3 cellular contexts compared by ENCODE assay signal in the genomic region with DNA sequence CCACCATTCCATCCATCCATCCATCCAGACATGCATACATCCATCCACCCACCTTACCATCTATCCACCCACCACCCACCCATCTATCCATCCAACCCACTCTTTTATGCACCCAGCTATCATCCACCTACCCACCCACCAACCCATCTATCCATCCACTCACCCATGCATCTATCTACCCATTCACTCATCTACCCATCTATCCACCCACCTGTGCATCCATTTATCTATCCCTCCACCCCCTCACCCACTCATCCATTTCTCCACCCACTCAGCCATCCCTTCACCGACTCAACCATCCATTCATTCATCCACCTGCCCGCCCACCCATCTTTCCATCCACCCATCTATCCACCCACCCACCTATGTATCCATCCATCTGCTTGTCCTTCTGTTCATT.
A peak's percentile ranks its signal among the peaks of the same experiment; 100 is the strongest.
DNase-seq lines count a peak whose midpoint lies in the region; TF ChIP-seq lines count a peak whose summit lies in the region.
"Not testable (repeated sequence)": the region's sequence is repeated elsewhere in the genome, so short reads cannot be mapped to it uniquely, and the experiment has no call there.

No MANE protein-coding gene starts in this region.

- H3K4me3 ChIP-seq in HEK293 (ENCODE audit: low read depth, low read length); esophagus muscularis mucosa: not testable (repeated sequence)

- not testable (repeated sequence) for TF ChIP-seq POLR2A in esophagus muscularis mucosa (IDR thresholded peaks at IDR 0.05; ENCODE audit: low read depth)

- intact Hi-C loops in esophagus muscularis mucosa (cut with DNase I); cardiac septum (cut with DNase I): not testable (repeated sequence)

- not testable (repeated sequence) for TF ChIP-seq EP300 in esophagus muscularis mucosa (IDR thresholded peaks at IDR 0.05)

- TF ChIP-seq CTCF in HEK293 (tag by site-specific recombination; IDR thresholded peaks at IDR 0.05); esophagus muscularis mucosa (IDR thresholded peaks at IDR 0.05): not testable (repeated sequence)

- not testable (repeated sequence) for H3K4me1 ChIP-seq in HEK293 (ENCODE audit: control insufficient read depth, insufficient read depth, low read length); esophagus muscularis mucosa

- 91% methylated on average over 2 of the region's 2 CpGs for WGBS in esophagus muscularis mucosa

- H3K9me3 ChIP-seq in HEK293 (ENCODE audit: control insufficient read depth, insufficient read depth, low read depth, low read length); esophagus muscularis mucosa: not testable (repeated sequence)

- not testable (repeated sequence) for H3K36me3 ChIP-seq in HEK293 (ENCODE audit: control insufficient read depth in 2 of 2, insufficient read depth in 1 of 2, low read length in 2 of 2); esophagus muscularis mucosa

- DNase-seq in esophagus muscularis mucosa (ENCODE audit: extremely low spot score) (peak; percentile 14), cardiac septum (ENCODE audit: low spot score) (peak; percentile 4)

- H3K27ac ChIP-seq in HEK293 (ENCODE audit: extremely low read depth, low read depth, low read length); esophagus muscularis mucosa (replicated peaks in 1 of 4): not testable (repeated sequence)

- H3K27me3 ChIP-seq in esophagus muscularis mucosa, result not testable (repeated sequence)

- POLR2A ChIA-PET in HEK293 (lab: Yijun Ruan, JAX), result not testable (repeated sequence)

- CTCF ChIA-PET in HEK293 (lab: Yijun Ruan, JAX), result not testable (repeated sequence)

TF ChIP-seq in HEK293, 187 proteins besides CTCF, POLR2A, EP300 and RAD21:
- TF ChIP-seq EGR2 (tag by site-specific recombination; IDR thresholded peaks at IDR 0.05; ENCODE audit: low read depth) (peak; percentile 99), ZFHX2 (tag by site-specific recombination; conservative IDR thresholded peaks at IDR 0.05) (peak; percentile 90)
